ENCODE assay signal across 8 cellular contexts in genomic region chr1:59971464-59971911, GRCh38. TPM values are rescaled to one million over a fixed set of nuclear protein-coding genes. Genes with fewer than 3 reads are reported as not detected.
DNase-seq lines count a peak whose midpoint lies in the region; ATAC-seq and TF ChIP-seq lines count a peak whose summit lies in the region.

No MANE protein-coding gene starts in this region.

- no peak overlapping the region for H3K23ac ChIP-seq in trophoblast cell (ENCODE audit: low read length)

- peaks cover 14% of the 10 kb centered on the region for H3K27me3 Mint-ChIP-seq in CD8-positive, alpha-beta T cell (ENCODE audit: low read depth)

- no peak for TF ChIP-seq POLR2A in Peyer's patch (IDR thresholded peaks at IDR 0.05)

- H3K4me1 Mint-ChIP-seq in CD8-positive, alpha-beta T cell (ENCODE audit: low read depth), result peaks cover 7% of the 10 kb centered on the region

- H3K27ac Mint-ChIP-seq in CD8-positive, alpha-beta T cell, result no peak overlapping the region

- H3K9ac ChIP-seq in trophoblast cell (ENCODE audit: low read length), result no peak overlapping the region

- no peak overlapping the region for H4K12ac ChIP-seq in trophoblast cell (ENCODE audit: low read depth, low read length)

- no peaks in the 10 kb centered on the region for H3K79me1 ChIP-seq in trophoblast cell (ENCODE audit: low read length)

- H3K4me2 ChIP-seq in trophoblast cell (ENCODE audit: low read length), result peak overlapping the region; percentile 21

- no peak overlapping the region for H4K91ac ChIP-seq in trophoblast cell (ENCODE audit: low read depth, low read length)

- no peak overlapping the region for H3K4me3 Mint-ChIP-seq in CD8-positive, alpha-beta T cell

- intact Hi-C loops in CD8-positive, alpha-beta T cell (cut with DNase I, micrococcal nuclease), result loop anchor here (5.0 to 10.0 kb wide), 3 partner anchors 1071 to 1673 kb away; no protein-coding TSS in a partner anchor
- intact Hi-C loops in Right ventricle myocardium superior (cut with DNase I), result loop anchor here (10.0 kb wide), 1 partner anchor 1883 kb away; no protein-coding TSS in a partner anchor

- H2AFZ ChIP-seq in trophoblast cell (ENCODE audit: insufficient read depth, low read length, poor library complexity), result no peak overlapping the region

- peak; percentile 71 for TF ChIP-seq CTCF in CD8-positive, alpha-beta T cell (IDR thresholded peaks at IDR 0.05)
- peak; percentile 20 to 79 (median 76) for TF ChIP-seq CTCF in Peyer's patch (IDR thresholded peaks at IDR 0.05)

- H2BK120ac ChIP-seq in trophoblast cell (ENCODE audit: insufficient read depth, low read length, poor library complexity), result no peak overlapping the region

- WGBS in trophoblast cell (ENCODE audit: extremely low coverage, insufficient coverage, insufficient read length), result no CpG with 5 or more reads among the region's 19 CpGs

- no peak overlapping the region for H2AK5ac ChIP-seq in trophoblast cell (ENCODE audit: low read length)

- H3K4me1 ChIP-seq in CD8-positive, alpha-beta T cell (ENCODE audit: insufficient read depth, low read length), result peaks cover 4% of the 10 kb centered on the region
- H3K4me1 ChIP-seq in Peyer's patch, result no peaks in the 10 kb centered on the region
- H3K4me1 ChIP-seq in trophoblast cell (ENCODE audit: control insufficient read depth in 1 of 2, insufficient read depth in 2 of 2, low read length in 2 of 2), result no peaks in the 10 kb centered on the region

- CTCF ChIA-PET in CD8-positive, alpha-beta T cell (lab: Charles Lee), result interaction anchor here (0.8 to 2.0 kb wide), 11 partner anchors 8 to 1481 kb away, joined by 3 to 8 read pairs (median 3); no protein-coding TSS in a partner anchor

- no peaks in the 10 kb centered on the region for H3K79me2 ChIP-seq in trophoblast cell (ENCODE audit: control insufficient read depth, insufficient read depth, low read length, poor library complexity)

- ATAC-seq in CD8-positive, alpha-beta T cell, result no peak
- ATAC-seq in GM21367 (IDR thresholded peaks at IDR 0.05; ENCODE audit: unreplicated experiment), result peak; percentile 73
- peak; percentile 88 for ATAC-seq in Right ventricle myocardium superior (ENCODE audit: poor library complexity)
- ATAC-seq in GM19328 (IDR thresholded peaks at IDR 0.05; ENCODE audit: unreplicated experiment), result no peak

- no peak overlapping the region for H3K18ac ChIP-seq in trophoblast cell (ENCODE audit: low read length)

- H3K4me3 ChIP-seq in CD8-positive, alpha-beta T cell (ENCODE audit: low read depth, low read length), result no peak overlapping the region
- H3K4me3 ChIP-seq in Peyer's patch (no peak overlapping the region), trophoblast cell (ENCODE audit: low read depth, low read length) (no peak overlapping the region)

- no peak overlapping the region for H2BK5ac ChIP-seq in trophoblast cell (ENCODE audit: low read depth, low read length, poor library complexity)

- H3K36me3 ChIP-seq in CD8-positive, alpha-beta T cell (ENCODE audit: insufficient read depth, low read length), result no peaks in the 10 kb centered on the region
- H3K36me3 ChIP-seq in Peyer's patch (no peaks in the 10 kb centered on the region), trophoblast cell (ENCODE audit: control insufficient read depth in 1 of 2, insufficient read depth in 2 of 2, low read length in 2 of 2) (no peaks in the 10 kb centered on the region)

- no peaks in the 10 kb centered on the region for H3K9me3 Mint-ChIP-seq in CD8-positive, alpha-beta T cell

- H2BK12ac ChIP-seq in trophoblast cell (ENCODE audit: low read length), result no peak overlapping the region

- H3K27me3 ChIP-seq in CD8-positive, alpha-beta T cell (ENCODE audit: insufficient read depth, low read length), result no peaks in the 10 kb centered on the region
- H3K27me3 ChIP-seq in Peyer's patch (no peaks in the 10 kb centered on the region), trophoblast cell (ENCODE audit: insufficient read depth, low read length) (no peaks in the 10 kb centered on the region)

- H3K14ac ChIP-seq in trophoblast cell (ENCODE audit: low read length), result no peak overlapping the region

- POLR2A ChIA-PET in CD8-positive, alpha-beta T cell (lab: Charles Lee), result no interaction called here

- no peak overlapping the region for H3K4ac ChIP-seq in trophoblast cell (ENCODE audit: low read depth, low read length)

- no peak overlapping the region for H3K27ac ChIP-seq in CD8-positive, alpha-beta T cell (ENCODE audit: low read depth, low read length)
- no peak overlapping the region for H3K27ac ChIP-seq in Peyer's patch
- H3K27ac ChIP-seq in trophoblast cell (ENCODE audit: low read depth, low read length), result no peak overlapping the region

- DNase-seq in CD8-positive, alpha-beta T cell, result peak in 5 of 7 experiments; percentile 15 to 64 (median 34)
- DNase-seq in KG1 (lab: John Stamatoyannopoulos, UW), result peak; percentile 6
- peak; percentile 24 to 82 (median 80) for DNase-seq in Peyer's patch
- DNase-seq in activated naive CD4-positive, alpha-beta T cell treated with anti-CD3 and anti-CD28 coated beads, Interleukin-2, amount 50 U/mL, for 16 hours, result peak; percentile 33
- DNase-seq in Right ventricle myocardium superior, result peak; percentile 75
- DNase-seq in trophoblast cell, result peak; percentile 33 to 71

- H3K36me3 Mint-ChIP-seq in CD8-positive, alpha-beta T cell, result no peaks in the 10 kb centered on the region

- H3K9me3 ChIP-seq in CD8-positive, alpha-beta T cell (ENCODE audit: low read length), result no peaks in the 10 kb centered on the region
- H3K9me3 ChIP-seq in Peyer's patch (no peaks in the 10 kb centered on the region), trophoblast cell (ENCODE audit: insufficient read depth, low read depth, low read length) (no peaks in the 10 kb centered on the region)

- no peak overlapping the region for H4K8ac ChIP-seq in trophoblast cell (ENCODE audit: low read depth, low read length)

RNA-seq across cellular contexts. Expression of gene CYP2J2, which starts 44.9 kb away (rescaled TPM):
- under 1 TPM; 0.62 to 0.78 TPM for total RNA-seq in CD8-positive, alpha-beta T cell
- total RNA-seq in Peyer's patch (100 to 1,000 TPM in 2 of 4 donors, 10 to 100 TPM in 2; 14.9 to 243 (median 169) TPM), Right ventricle myocardium superior (50.6 TPM)
- 12.7 and 13.1 TPM in 2 replicates for polyA plus RNA-seq in trophoblast cell (2013)

Comparison
In these comparisons a context has a peak if more than half of its experiments do, and no peak if none do; other contexts are left out.
1. ATAC-seq: peak in GM21367 (single experiment) and Right ventricle myocardium superior (single experiment); none in CD8-positive, alpha-beta T cell (single experiment) and GM19328 (single experiment).
2. DNase-seq: peak in every context shown above with its lines; median percentile 80 in Peyer's patch; 75 in Right ventricle myocardium superior; 52 in trophoblast cell; 34 in CD8-positive, alpha-beta T cell; 33 in activated naive CD4-positive, alpha-beta T cell treated with anti-CD3 and anti-CD28 coated beads, Interleukin-2, amount 50 U/mL, for 16 hours; 6 in KG1.
3. RNA of gene CYP2J2, which starts 44.9 kb away (total RNA-seq): 14.9 to 243 TPM in Peyer's patch and 50.6 TPM in Right ventricle myocardium superior (single experiment); 0.62 to 0.78 TPM in CD8-positive, alpha-beta T cell; every median in the first group is over 4 times any median in the second.